In genomic region chr3:189186093-189186492, GRCh38 we compare ENCODE assay signal across 18 cellular contexts. TPM values are rescaled to one million over a fixed set of nuclear protein-coding genes. Genes with fewer than 3 reads are reported as not detected.
DNase-seq lines count a peak whose midpoint lies in the region; ATAC-seq and TF ChIP-seq lines count a peak whose summit lies in the region.
"Had no signal": no experiment of that assay in that cellular context is flagged by ENCODE, and none has a peak within 500 bp of the region (broad histone marks: within the 10 kb centered on the region; RNA-seq: fewer than 3 reads in every experiment).

No MANE protein-coding gene starts in this region.

- TF ChIP-seq CTCF in fibroblast of villous mesenchyme (IDR thresholded peaks at IDR 0.05; ENCODE audit: insufficient read depth, low read depth, low read length) (no peak), A673 (conservative IDR thresholded peaks at IDR 0.05; ENCODE audit: low read depth, low read length) (no peak), suprapubic skin (IDR thresholded peaks at IDR 0.05) (no peak)

- H3K4me3 ChIP-seq in ACC112 (ENCODE audit: low read depth, low read length) (no peak overlapping the region), MG63 (no peak overlapping the region), fibroblast of villous mesenchyme (ENCODE audit: low read depth, low read length) (no peak overlapping the region), A673 (ENCODE audit: low read depth, low read length, poor library complexity, severe bottlenecking) (no peak overlapping the region), suprapubic skin (no peak overlapping the region)
- H3K4me3 ChIP-seq: SJCRH30 had no signal

- no peak for TF ChIP-seq POLR2A in suprapubic skin (IDR thresholded peaks at IDR 0.05)

- H3K4me1 ChIP-seq in ACC112 (ENCODE audit: control insufficient read depth, insufficient read depth, low read length, unreplicated experiment), result no peaks in the 10 kb centered on the region
- no peaks in the 10 kb centered on the region for H3K4me1 ChIP-seq in A673 (ENCODE audit: insufficient read depth, low read length, poor library complexity, severe bottlenecking)
- peaks cover 5% of the 10 kb centered on the region for H3K4me1 ChIP-seq in suprapubic skin
- H3K4me1 ChIP-seq: SJCRH30 had no signal

- POLR2A ChIA-PET in A673 (lab: Charles Lee; ENCODE audit: low non-redundant PET), result no interaction called here

- BruUV-seq in A673 (replicated peaks; lab: Mats Ljungman, UMichigan), result no TSS peak

- ATAC-seq in GM21515 (IDR thresholded peaks at IDR 0.05; ENCODE audit: unreplicated experiment), result no peak

- TF ChIP-seq EP300 in suprapubic skin (IDR thresholded peaks at IDR 0.05), result no peak

- peak; percentile 7 for DNase-seq in MG63
- DNase-seq in fibroblast of villous mesenchyme (ENCODE audit: low read depth), result peak; percentile 37
- DNase-seq in non-pigmented ciliary epithelial cell (ENCODE audit: low read depth), result peak; percentile 34
- DNase-seq in A673 (ENCODE audit: low spot score), result no peak
- DNase-seq in DMS153 (lab: John Stamatoyannopoulos, UW), result no peak
- DNase-seq in suprapubic skin (ENCODE audit: low spot score in 2 of 2), result no peak
- DNase-seq: ACHN; activated CD4-positive, alpha-beta T cell treated with anti-CD3 and anti-CD28 coated beads, Interleukin-2, amount 10 ng/mL, durations not matched to agents 7 days and 5 days; effector CD8-positive, alpha-beta T cell; H7; Kasumi-1; kidney; NCI-H1930; NK-92 treated with Interleukin-12 subunit alpha and Interleukin-12 subunit beta, amount 100 ng/mL, for 24 hours; SJCRH30; T-helper 9 cell had no signal

- H3K9me3 ChIP-seq in MG63 (peaks cover 6% of the 10 kb centered on the region; the same call in 1 of the 2 replicates), A673 (ENCODE audit: low read depth, low read length, poor library complexity, severe bottlenecking) (peaks cover 8% of the 10 kb centered on the region), suprapubic skin (peaks cover 4% of the 10 kb centered on the region)
- H3K9me3 ChIP-seq: SJCRH30 had no signal

- H3K27me3 ChIP-seq in ACC112 (ENCODE audit: insufficient read depth, low read length) (no peaks in the 10 kb centered on the region), MG63 (no peaks in the 10 kb centered on the region), A673 (replicated peaks; ENCODE audit: insufficient read depth, low read depth, low read length, poor library complexity) (no peaks in the 10 kb centered on the region), suprapubic skin (no peaks in the 10 kb centered on the region)
- H3K27me3 ChIP-seq: SJCRH30 had no signal

- H3K27ac ChIP-seq in ACC112 (ENCODE audit: low read depth, low read length), result peak overlapping the region; percentile 15; the same call in 1 of the 2 replicates
- no peak overlapping the region for H3K27ac ChIP-seq in A673 (ENCODE audit: low read depth, low read length, poor library complexity, severe bottlenecking)
- no peak overlapping the region for H3K27ac ChIP-seq in suprapubic skin
- H3K27ac ChIP-seq: SJCRH30 had no signal

- CTCF ChIA-PET in A673 (lab: Charles Lee), result no interaction called here

- H3K36me3 ChIP-seq in ACC112 (ENCODE audit: insufficient read depth, low read length) (no peaks in the 10 kb centered on the region), MG63 (no peaks in the 10 kb centered on the region), A673 (ENCODE audit: insufficient read depth, low read length, poor library complexity, severe bottlenecking) (no peaks in the 10 kb centered on the region), suprapubic skin (no peaks in the 10 kb centered on the region)
- H3K36me3 ChIP-seq: SJCRH30 had no signal

- intact Hi-C loops in A673 (cut with micrococcal nuclease; ENCODE audit: unreplicated experiment), result no loop called here

- 33% methylated on average over 3 of the region's 3 CpGs for WGBS in suprapubic skin

- peak overlapping the region; percentile 15 for H2AFZ ChIP-seq in ACC112 (ENCODE audit: low read length, unreplicated experiment)

- H3K79me2 ChIP-seq in ACC112 (ENCODE audit: control insufficient read depth, insufficient read depth, low read length, unreplicated experiment), result no peaks in the 10 kb centered on the region

RNA-seq across cellular contexts. Expression of gene TPRG1, which starts 14.3 kb away (rescaled TPM):
- 0.16 and 0.81 TPM in 2 replicates for total RNA-seq in MG63 (2014; rRNA removed; shearing (Covaris generic); ENCODE audit: low replicate concordance)
- total RNA-seq in fibroblast of villous mesenchyme, result 1.3 and 3.5 TPM in 2 replicates
- total RNA-seq in A673 (2021), result 1.0 and 1.6 TPM in 2 replicates
- total RNA-seq in suprapubic skin, result 10 to 100 TPM; 19.9 to 30.9 (median 28.4) TPM

Comparison
In these comparisons a context has a peak if more than half of its experiments do, and no peak if none do; other contexts are left out.
1. DNase-seq: peak in MG63 (single experiment), fibroblast of villous mesenchyme (single experiment) and non-pigmented ciliary epithelial cell (single experiment); none in A673 (single experiment), DMS153 (single experiment) and suprapubic skin (0 of 2).